8 cellular contexts compared by ENCODE assay signal in genomic region chr7:139230774-139231512, GRCh38. TPM values are rescaled to one million over a fixed set of nuclear protein-coding genes. Genes with fewer than 3 reads are reported as not detected.
A peak's percentile ranks its signal among the peaks of the same experiment; 100 is the strongest.
DNase-seq lines count a peak whose midpoint lies in the region; TF ChIP-seq lines count a peak whose summit lies in the region.

UBN2 (plus strand) TSS chr7:139231237; CDS start chr7:139231485, 248 bp downstream.

- H3K9ac ChIP-seq in ES-I3 (ENCODE audit: low read depth, low read length) (peak within 1 kb of the TSS; percentile 71), MM.1S (ENCODE audit: low read length) (peak within 1 kb of the TSS; percentile 89), stomach smooth muscle (ENCODE audit: low read length in 2 of 2) (peak within 1 kb of the TSS; percentile 92 to 94)

- in situ Hi-C loops in HAP-1 (cut with MboI; ENCODE audit: low sequenced_read_pairs): no loop called here

- H3K27ac Mint-ChIP-seq in neural crest cell (ENCODE audit: unreplicated experiment): peak within 1 kb of the TSS; percentile 98

- H3K4me3 ChIP-seq in HAP-1: peak within 1 kb of the TSS; percentile 99
- H3K4me3 ChIP-seq in MM.1S (ENCODE audit: low read length): peak within 1 kb of the TSS; percentile 98
- H3K4me3 ChIP-seq in foreskin fibroblast (ENCODE audit: low read depth in 1 of 2, low read length in 2 of 2): peak within 1 kb of the TSS; percentile 81 to 90
- peak within 1 kb of the TSS; percentile 94 to 95 for H3K4me3 ChIP-seq in stomach smooth muscle (ENCODE audit: low read length in 2 of 2)

- H3K27me3 ChIP-seq in HAP-1 (ENCODE audit: low read depth): peaks cover 7% of the 10 kb centered on the region
- peaks cover 29% of the 10 kb centered on the region for H3K27me3 ChIP-seq in MM.1S (replicated peaks; ENCODE audit: insufficient read depth, low read length)
- no peaks in the 10 kb centered on the region for H3K27me3 ChIP-seq in stomach smooth muscle (ENCODE audit: control insufficient read depth in 1 of 2, insufficient read depth in 2 of 2, low read length in 2 of 2)

- H3K36me3 Mint-ChIP-seq in neural crest cell (ENCODE audit: low read depth): peaks cover 3% of the 10 kb centered on the region

- H3F3A ChIP-seq in MM.1S (ENCODE audit: insufficient read depth, low read length): no peaks in the 10 kb centered on the region

- peaks cover 22% of the 10 kb centered on the region for H3K27me3 Mint-ChIP-seq in neural crest cell (ENCODE audit: low read depth)

- no peak for TF ChIP-seq CTCF in MM.1S (IDR thresholded peaks at IDR 0.05; ENCODE audit: low read length)
- no peak for TF ChIP-seq CTCF in foreskin fibroblast (IDR thresholded peaks at IDR 0.05; ENCODE audit: low read depth, low read length)
- TF ChIP-seq CTCF in neural crest cell (conservative IDR thresholded peaks at IDR 0.05): no peak

- H3K9me2 ChIP-seq in MM.1S (replicated peaks; ENCODE audit: insufficient read depth, low read length): no peaks in the 10 kb centered on the region

- H4K20me1 ChIP-seq in MM.1S (ENCODE audit: insufficient read depth, low read length): no peaks in the 10 kb centered on the region

- no peaks in the 10 kb centered on the region for H3K9me3 ChIP-seq in ES-I3 (ENCODE audit: control insufficient read depth, insufficient read depth, low read length)
- H3K9me3 ChIP-seq in HAP-1: no peaks in the 10 kb centered on the region
- H3K9me3 ChIP-seq in MM.1S (replicated peaks; ENCODE audit: insufficient read depth, low read length): no peaks in the 10 kb centered on the region
- no peaks in the 10 kb centered on the region for H3K9me3 ChIP-seq in stomach smooth muscle (ENCODE audit: control insufficient read depth in 2 of 2, low read length in 2 of 2)

- no peaks in the 10 kb centered on the region for H3K9me3 Mint-ChIP-seq in neural crest cell

- peaks cover 32% of the 10 kb centered on the region for H3K4me1 Mint-ChIP-seq in neural crest cell

- H3K36me3 ChIP-seq in ES-I3 (ENCODE audit: insufficient read depth, low read length): no peaks in the 10 kb centered on the region
- 0 out of 2 replicates have a peak, but pooled peaks cover 2% of the 10 kb centered on the region for H3K36me3 ChIP-seq in HAP-1 (replicated peaks)
- H3K36me3 ChIP-seq in MM.1S (replicated peaks; ENCODE audit: insufficient read depth, low read length): no peaks in the 10 kb centered on the region
- no peaks in the 10 kb centered on the region for H3K36me3 ChIP-seq in stomach smooth muscle (ENCODE audit: control insufficient read depth in 2 of 2, insufficient read depth in 2 of 2, low read length in 2 of 2)

- H3K4me1 ChIP-seq in ES-I3 (ENCODE audit: insufficient read depth, low read length): no peaks in the 10 kb centered on the region; the same call in 1 of the 2 replicates
- H3K4me1 ChIP-seq in HAP-1: peaks cover 8% of the 10 kb centered on the region; the same call in 1 of the 2 replicates
- H3K4me1 ChIP-seq in MM.1S (ENCODE audit: low read length): peaks cover 10% of the 10 kb centered on the region; the same call in 1 of the 2 replicates
- peaks cover 4% of the 10 kb centered on the region for H3K4me1 ChIP-seq in stomach smooth muscle (ENCODE audit: control insufficient read depth, insufficient read depth, low read length)

- DNase-seq in HAP-1 (ENCODE audit: low spot score in 2 of 2) (peak; percentile 96), MM.1S (peak; percentile 99), SIG-M5 (lab: John Stamatoyannopoulos, UW) (peak; percentile 80), activated gamma-delta T cell (lab: John Stamatoyannopoulos, UW) (peak; percentile 85), foreskin fibroblast (peak; percentile 96 to 99), neural crest cell (ENCODE audit: low read depth, low spot score) (peak; percentile 93)

- peak within 1 kb of the TSS; percentile 91 for H3K4me2 ChIP-seq in MM.1S (ENCODE audit: low read depth, low read length)

- H3K27ac ChIP-seq in MM.1S (ENCODE audit: low read length): peak within 1 kb of the TSS; percentile 61; the same call in 1 of the 2 replicates
- H3K27ac ChIP-seq in stomach smooth muscle (ENCODE audit: low read length): peak within 1 kb of the TSS; percentile 90

- peak within 1 kb of the TSS; percentile 99 for H3K4me3 Mint-ChIP-seq in neural crest cell

- peak within 1 kb of the TSS; percentile 100 for H2AFZ ChIP-seq in MM.1S (ENCODE audit: low read length)

- H3K79me2 ChIP-seq in MM.1S (ENCODE audit: low read length): peaks cover 37% of the 10 kb centered on the region

RNA-seq across cellular contexts. Expression of gene UBN2, which starts in this region (rescaled TPM):
- total RNA-seq in neural crest cell: 30.1 and 32.1 TPM in 2 replicates

Comparison
In these comparisons a context has a peak if more than half of its experiments do, and no peak if none do; other contexts are left out.
1. Peak in every context shown above with its lines: DNase-seq, H3K4me3 ChIP-seq and H3K27ac ChIP-seq.